ENCODE assay signal across 9 cellular contexts in genomic region chr6:15322781-15323536, GRCh38.
DNase-seq lines count a peak whose midpoint lies in the region; ATAC-seq and TF ChIP-seq lines count a peak whose summit lies in the region.
"Had no signal": no experiment of that assay in that cellular context is flagged by ENCODE, and none has a peak within 500 bp of the region (broad histone marks: within the 10 kb centered on the region; RNA-seq: fewer than 3 reads in every experiment).

No MANE protein-coding gene starts in this region.

- H2AFZ ChIP-seq in trophoblast cell (ENCODE audit: insufficient read depth, low read length, poor library complexity) = no peak overlapping the region

- H4K91ac ChIP-seq in trophoblast cell (ENCODE audit: low read depth, low read length) = no peak overlapping the region

- no peak overlapping the region for H3K18ac ChIP-seq in trophoblast cell (ENCODE audit: low read length)

- ATAC-seq in HG02642 (IDR thresholded peaks at IDR 0.05; ENCODE audit: poor library complexity, unreplicated experiment) (no peak), HG03139 (IDR thresholded peaks at IDR 0.05; ENCODE audit: unreplicated experiment) (no peak), left ventricle myocardium superior (no peak)

- no peak overlapping the region for H3K23ac ChIP-seq in trophoblast cell (ENCODE audit: low read length)

- intact Hi-C loops in left ventricle myocardium superior (cut with micrococcal nuclease) = no loop called here

- 44 to 50% methylated on average over 5 of the region's 5 CpGs for WGBS in esophagus, 2 donors
- whole genome bisulfite sequencing in trophoblast cell (ENCODE audit: extremely low coverage, insufficient coverage, insufficient read length) = no CpG with 5 or more reads among the region's 5 CpGs

- H3K36me3 ChIP-seq in Peyer's patch (no peaks in the 10 kb centered on the region), esophagus (ENCODE audit: control insufficient read depth in 2 of 2, insufficient read depth in 2 of 2, low read length in 1 of 2) (no peaks in the 10 kb centered on the region), trophoblast cell (ENCODE audit: control insufficient read depth in 1 of 2, insufficient read depth in 2 of 2, low read length in 2 of 2) (no peaks in the 10 kb centered on the region)
- H3K36me3 ChIP-seq: heart left ventricle had no signal

- H2BK12ac ChIP-seq in trophoblast cell (ENCODE audit: low read length) = no peak overlapping the region

- H3K9me3 ChIP-seq in Peyer's patch (no peaks in the 10 kb centered on the region), esophagus (ENCODE audit: control insufficient read depth in 2 of 2, insufficient read depth in 1 of 2, low read depth in 1 of 2, low read length in 1 of 2) (no peaks in the 10 kb centered on the region), trophoblast cell (ENCODE audit: insufficient read depth, low read depth, low read length) (no peaks in the 10 kb centered on the region)
- H3K9me3 ChIP-seq: heart left ventricle had no signal

- no peak overlapping the region for H3K4ac ChIP-seq in trophoblast cell (ENCODE audit: low read depth, low read length)

- H3K27ac ChIP-seq in Peyer's patch (peak overlapping the region in 3 of 4 donors; percentile 26 to 56 (median 53)), esophagus (ENCODE audit: low read depth in 2 of 2, low read length in 1 of 2) (peak overlapping the region; percentile 90 to 92), trophoblast cell (ENCODE audit: low read depth, low read length) (no peak overlapping the region)
- H3K27ac ChIP-seq: heart left ventricle, VCaP had no signal

- H3K4me1 ChIP-seq in Peyer's patch (peaks cover 0 to 30% (median 3%) of the 10 kb centered on the region in 4 donors), esophagus (ENCODE audit: control insufficient read depth in 2 of 2, insufficient read depth in 2 of 2, low read length in 1 of 2) (peaks cover 2 to 6% of the 10 kb centered on the region in 2 donors), trophoblast cell (ENCODE audit: control insufficient read depth in 1 of 2, insufficient read depth in 2 of 2, low read length in 2 of 2) (peaks cover 3 to 14% of the 10 kb centered on the region in 2 experiments)

- no peaks in the 10 kb centered on the region for H3K79me1 ChIP-seq in trophoblast cell (ENCODE audit: low read length)

- H3K4me2 ChIP-seq in trophoblast cell (ENCODE audit: low read length) = no peak overlapping the region

- H2BK120ac ChIP-seq in trophoblast cell (ENCODE audit: insufficient read depth, low read length, poor library complexity) = no peak overlapping the region

- H2BK5ac ChIP-seq in trophoblast cell (ENCODE audit: low read depth, low read length, poor library complexity) = no peak overlapping the region

- H3K79me2 ChIP-seq in trophoblast cell (ENCODE audit: control insufficient read depth, insufficient read depth, low read length, poor library complexity) = peaks cover 2% of the 10 kb centered on the region

- no peak for TF ChIP-seq CTCF in Peyer's patch (IDR thresholded peaks at IDR 0.05)

- H3K27me3 ChIP-seq in Peyer's patch (no peaks in the 10 kb centered on the region), esophagus (ENCODE audit: control insufficient read depth in 1 of 2, insufficient read depth in 2 of 2, low read length in 2 of 2) (no peaks in the 10 kb centered on the region), trophoblast cell (ENCODE audit: insufficient read depth, low read length) (no peaks in the 10 kb centered on the region)
- H3K27me3 ChIP-seq: heart left ventricle had no signal

- no peak overlapping the region for H3K14ac ChIP-seq in trophoblast cell (ENCODE audit: low read length)

- no peak for TF ChIP-seq POLR2A in Peyer's patch (IDR thresholded peaks at IDR 0.05)

- no peak overlapping the region for H2AK5ac ChIP-seq in trophoblast cell (ENCODE audit: low read length)

- DNase-seq in ELR (ENCODE audit: low read depth) (peak; percentile 29), Peyer's patch (peak in 2 of 3 donors; percentile 65 to 76), trophoblast cell (peak; percentile 78 to 84), left ventricle myocardium superior (no peak)
- DNase-seq: heart left ventricle had no signal

- no peak overlapping the region for H3K4me3 ChIP-seq in Peyer's patch
- no peak overlapping the region for H3K4me3 ChIP-seq in esophagus (ENCODE audit: low read depth in 1 of 2, low read length in 2 of 2)
- no peak overlapping the region for H3K4me3 ChIP-seq in trophoblast cell (ENCODE audit: low read depth, low read length)
- H3K4me3 ChIP-seq: heart left ventricle had no signal

- H4K8ac ChIP-seq in trophoblast cell (ENCODE audit: low read depth, low read length) = no peak overlapping the region

- H4K12ac ChIP-seq in trophoblast cell (ENCODE audit: low read depth, low read length) = no peak overlapping the region

- H3K9ac ChIP-seq in trophoblast cell (ENCODE audit: low read length) = no peak overlapping the region
